Comparison of ENCODE assay signal across 1 cellular context in the genomic region with DNA sequence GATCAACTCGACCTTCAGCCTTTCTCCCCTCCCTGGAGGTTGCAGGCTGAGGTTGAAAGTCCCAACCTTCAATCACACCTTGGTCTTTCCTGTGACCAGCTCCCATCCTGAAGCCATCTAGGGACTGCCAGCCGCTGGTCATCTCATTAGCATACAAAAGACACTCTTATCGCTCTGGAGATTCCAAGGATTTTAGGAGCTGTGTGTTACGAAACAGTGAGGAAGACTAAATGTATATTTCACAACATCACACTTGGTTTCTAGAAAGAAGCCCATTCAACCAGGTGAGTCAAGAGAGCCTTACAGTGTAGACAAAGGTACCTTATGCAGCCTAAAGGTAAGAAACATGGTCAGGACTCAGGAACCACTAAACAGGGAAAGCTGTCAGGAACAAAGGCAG.
TF ChIP-seq lines count a peak whose summit lies in the region.

No MANE protein-coding gene starts in this region.

TF ChIP-seq in GM23338, 12 proteins besides CTCF, POLR2A, EP300 and RAD21 (continued from another document):
- TF ChIP-seq JUNB (IDR thresholded peaks at IDR 0.05; ENCODE audit: unreplicated experiment) (no peak), ZNF114 (CRISPR knock-in tag; IDR thresholded peaks at IDR 0.05) (no peak)
